Comparison of ENCODE assay signal across 8 cellular contexts in the genomic region with DNA sequence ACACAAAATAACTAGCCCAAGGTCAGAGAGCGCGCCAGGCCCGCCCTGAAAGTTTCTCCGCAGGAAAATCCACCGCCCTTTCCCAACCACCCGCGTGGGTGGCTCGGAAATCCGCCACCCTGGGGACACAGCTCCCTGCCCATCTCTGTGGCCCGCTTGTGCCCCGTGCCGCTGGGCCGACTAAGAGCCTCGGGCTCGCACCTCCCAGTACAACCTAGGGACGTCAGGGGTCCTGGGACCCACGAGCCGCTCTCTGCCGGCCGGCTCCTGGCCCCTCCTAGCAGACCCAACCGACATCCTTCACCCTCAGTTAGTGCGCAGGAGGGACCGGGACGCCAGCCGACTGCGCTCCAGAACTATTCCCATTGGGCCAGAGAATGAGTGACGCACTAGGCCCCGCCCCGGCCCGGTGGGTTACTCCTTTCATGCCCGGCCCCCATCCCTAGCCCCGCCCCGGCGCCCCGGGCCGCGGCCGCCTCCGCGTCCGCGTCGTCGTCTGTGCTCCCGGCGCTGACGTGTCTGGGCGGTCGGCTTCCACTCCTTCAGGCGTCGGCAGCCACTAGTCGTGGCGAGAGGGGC. TPM values are rescaled to one million over a fixed set of nuclear protein-coding genes. Genes with fewer than 3 reads are reported as not detected.
DNase-seq lines count a peak whose midpoint lies in the region; ATAC-seq and TF ChIP-seq lines count a peak whose summit lies in the region.

No MANE protein-coding gene starts in this region.

- no peaks in the 10 kb centered on the region for H3K36me3 ChIP-seq in kidney epithelial cell (ENCODE audit: control insufficient read depth, insufficient read depth, low read length)

- peak; percentile 96 for ATAC-seq in HG03378 (IDR thresholded peaks at IDR 0.05; ENCODE audit: unreplicated experiment)

- H3K4me3 ChIP-seq in kidney epithelial cell (ENCODE audit: low read depth, low read length): peak overlapping the region; percentile 80

- peak; percentile 89 to 90 for DNase-seq in AML-193 (lab: John Stamatoyannopoulos, UW)
- DNase-seq in NCI-H446 treated with DMSO at 0.1 percent for 48 hours (lab: John Stamatoyannopoulos, UW): peak; percentile 96
- peak; percentile 98 for DNase-seq in activated CD4-positive, CD25-positive, alpha-beta regulatory T cell treated with anti-CD3 and anti-CD28 coated beads, Interleukin-2, amount 50 U/mL, for 72 hours
- peak; percentile 91 to 92 for DNase-seq in cerebellar nuclear complex (lab: John Stamatoyannopoulos, UW)
- DNase-seq in kidney epithelial cell (ENCODE audit: low read depth): peak; percentile 70
- DNase-seq in stimulated activated CD4-positive, alpha-beta T cell treated with anti-CD3 and anti-CD28 coated beads, Interleukin-15, amount 100 ng/mL, for 24 hours: peak; percentile 99

- no peak for TF ChIP-seq CTCF in kidney epithelial cell (IDR thresholded peaks at IDR 0.05; ENCODE audit: insufficient read depth, low read length, poor library complexity, severe bottlenecking)

- peak; percentile 84 for TF ChIP-seq POLR2A in GM19099 (IDR thresholded peaks at IDR 0.05; ENCODE audit: extremely low read depth, insufficient read length, low read depth)

- H3K27me3 ChIP-seq in kidney epithelial cell (ENCODE audit: control insufficient read depth, insufficient read depth, low read length): no peaks in the 10 kb centered on the region

RNA-seq across cellular contexts. Expression of a gene that starts 0.4 kb away (rescaled TPM):
- total RNA-seq in kidney epithelial cell: 44.9 and 55.4 TPM in 2 replicates

Comparison
In these comparisons a context has a peak if more than half of its experiments do, and no peak if none do; other contexts are left out.
1. Peak in every context shown above with its lines: DNase-seq, ATAC-seq and H3K4me3 ChIP-seq.